Comparison of ENCODE assay signal across 1 cellular context in genomic region chr20:36605309-36606170, GRCh38.
TF ChIP-seq lines count a peak whose summit lies in the region.

A gene with protein sequence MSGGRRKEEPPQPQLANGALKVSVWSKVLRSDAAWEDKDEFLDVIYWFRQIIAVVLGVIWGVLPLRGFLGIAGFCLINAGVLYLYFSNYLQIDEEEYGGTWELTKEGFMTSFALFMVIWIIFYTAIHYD (plus strand): TSS chr20:36605779. CDS start chr20:36605952, 173 bp downstream.

TF ChIP-seq in K562, 482 proteins besides CTCF, POLR2A, EP300 and RAD21 (continued from another document and continues in another):
- TF ChIP-seq ARID3B (CRISPR knock-in tag; IDR thresholded peaks at IDR 0.05; ENCODE audit: borderline replicate concordance) (no peak), CHAMP1 (IDR thresholded peaks at IDR 0.05) (no peak), HEY1 (CRISPR knock-in tag; IDR thresholded peaks at IDR 0.05; ENCODE audit: borderline replicate concordance) (no peak), POLR3G (IDR thresholded peaks at IDR 0.05; ENCODE audit: extremely low read depth, insufficient read length, insufficient replicate concordance) (no peak), RFX5 (IDR thresholded peaks at IDR 0.05; ENCODE audit: low read depth, low read length) (peak; percentile 50; the same call in 1 of the 2 replicates), ZNF354B (CRISPR knock-in tag; IDR thresholded peaks at IDR 0.05) (no peak), ZNF347 (CRISPR knock-in tag; IDR thresholded peaks at IDR 0.05; ENCODE audit: low read depth) (no peak), CTBP1 (IDR thresholded peaks at IDR 0.05; ENCODE audit: borderline replicate concordance) (peak; percentile 84), HDAC8 (tag; IDR thresholded peaks at IDR 0.05) (0 out of 2 replicates have a peak, but pooled peaks have one; percentile 24), ERF (CRISPR knock-in tag; IDR thresholded peaks at IDR 0.05) (no peak), PRPF4 (IDR thresholded peaks at IDR 0.05; ENCODE audit: insufficient read depth, low read depth, low read length, poor library complexity, severe bottlenecking) (no peak), HINFP (tag; conservative IDR thresholded peaks at IDR 0.05; ENCODE audit: low read depth) (no peak), SP2 (IDR thresholded peaks at IDR 0.05; ENCODE audit: extremely low read depth, low read depth, low read length, poor library complexity, severe bottlenecking) (no peak), ZNF12 (CRISPR knock-in tag; IDR thresholded peaks at IDR 0.05) (0 out of 2 replicates have a peak, but pooled peaks have one; percentile 16), E2F4 (CRISPR knock-in tag; IDR thresholded peaks at IDR 0.05; ENCODE audit: low read depth) (0 out of 2 replicates have a peak, but pooled peaks have one; percentile 49), TARDBP (IDR thresholded peaks at IDR 0.05) (no peak), KLF1 (tag; IDR thresholded peaks at IDR 0.05) (no peak), MYBL2 (IDR thresholded peaks at IDR 0.05; ENCODE audit: low read depth) (no peak), MYBL2 (CRISPR knock-in tag; IDR thresholded peaks at IDR 0.05; ENCODE audit: borderline replicate concordance) (no peak), NRF1 (conservative IDR thresholded peaks at IDR 0.05 in 1 of 2, IDR thresholded peaks at IDR 0.05 in 1 of 2) (peak; percentile 93 to 95), GTF2F1 (IDR thresholded peaks at IDR 0.05; ENCODE audit: low read depth, low read length) (peak; percentile 85; the same call in 1 of the 2 replicates), ZC3H8 (IDR thresholded peaks at IDR 0.05) (no peak), ADNP (tag; IDR thresholded peaks at IDR 0.05) (no peak), PML (IDR thresholded peaks at IDR 0.05; ENCODE audit: low read length) (0 out of 2 replicates have a peak, but pooled peaks have one; percentile 10), RBM34 (IDR thresholded peaks at IDR 0.05; ENCODE audit: borderline replicate concordance, insufficient read depth, low read length) (no peak; the same call in 1 of the 2 replicates), GATAD2A (IDR thresholded peaks at IDR 0.05) (no peak), SMC3 (conservative IDR thresholded peaks at IDR 0.05; ENCODE audit: insufficient read depth, low read depth, low read length) (peak; percentile 68), ZNF324 (CRISPR knock-in tag; IDR thresholded peaks at IDR 0.05) (no peak), FUS (optimal IDR thresholded peaks at IDR 0.05; ENCODE audit: low read depth, low read length) (no peak), MECOM (CRISPR knock-in tag; IDR thresholded peaks at IDR 0.05) (no peak), SNRNP70 (optimal IDR thresholded peaks at IDR 0.05; ENCODE audit: low read depth, low read length) (no peak), CC2D1A (IDR thresholded peaks at IDR 0.05) (no peak)
- TF ChIP-seq, protein P1, sequence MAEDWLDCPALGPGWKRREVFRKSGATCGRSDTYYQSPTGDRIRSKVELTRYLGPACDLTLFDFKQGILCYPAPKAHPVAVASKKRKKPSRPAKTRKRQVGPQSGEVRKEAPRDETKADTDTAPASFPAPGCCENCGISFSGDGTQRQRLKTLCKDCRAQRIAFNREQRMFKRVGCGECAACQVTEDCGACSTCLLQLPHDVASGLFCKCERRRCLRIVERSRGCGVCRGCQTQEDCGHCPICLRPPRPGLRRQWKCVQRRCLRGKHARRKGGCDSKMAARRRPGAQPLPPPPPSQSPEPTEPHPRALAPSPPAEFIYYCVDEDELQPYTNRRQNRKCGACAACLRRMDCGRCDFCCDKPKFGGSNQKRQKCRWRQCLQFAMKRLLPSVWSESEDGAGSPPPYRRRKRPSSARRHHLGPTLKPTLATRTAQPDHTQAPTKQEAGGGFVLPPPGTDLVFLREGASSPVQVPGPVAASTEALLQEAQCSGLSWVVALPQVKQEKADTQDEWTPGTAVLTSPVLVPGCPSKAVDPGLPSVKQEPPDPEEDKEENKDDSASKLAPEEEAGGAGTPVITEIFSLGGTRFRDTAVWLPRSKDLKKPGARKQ (CRISPR knock-in tag; IDR thresholded peaks at IDR 0.05) = no peak
- TF ChIP-seq, protein P2, sequence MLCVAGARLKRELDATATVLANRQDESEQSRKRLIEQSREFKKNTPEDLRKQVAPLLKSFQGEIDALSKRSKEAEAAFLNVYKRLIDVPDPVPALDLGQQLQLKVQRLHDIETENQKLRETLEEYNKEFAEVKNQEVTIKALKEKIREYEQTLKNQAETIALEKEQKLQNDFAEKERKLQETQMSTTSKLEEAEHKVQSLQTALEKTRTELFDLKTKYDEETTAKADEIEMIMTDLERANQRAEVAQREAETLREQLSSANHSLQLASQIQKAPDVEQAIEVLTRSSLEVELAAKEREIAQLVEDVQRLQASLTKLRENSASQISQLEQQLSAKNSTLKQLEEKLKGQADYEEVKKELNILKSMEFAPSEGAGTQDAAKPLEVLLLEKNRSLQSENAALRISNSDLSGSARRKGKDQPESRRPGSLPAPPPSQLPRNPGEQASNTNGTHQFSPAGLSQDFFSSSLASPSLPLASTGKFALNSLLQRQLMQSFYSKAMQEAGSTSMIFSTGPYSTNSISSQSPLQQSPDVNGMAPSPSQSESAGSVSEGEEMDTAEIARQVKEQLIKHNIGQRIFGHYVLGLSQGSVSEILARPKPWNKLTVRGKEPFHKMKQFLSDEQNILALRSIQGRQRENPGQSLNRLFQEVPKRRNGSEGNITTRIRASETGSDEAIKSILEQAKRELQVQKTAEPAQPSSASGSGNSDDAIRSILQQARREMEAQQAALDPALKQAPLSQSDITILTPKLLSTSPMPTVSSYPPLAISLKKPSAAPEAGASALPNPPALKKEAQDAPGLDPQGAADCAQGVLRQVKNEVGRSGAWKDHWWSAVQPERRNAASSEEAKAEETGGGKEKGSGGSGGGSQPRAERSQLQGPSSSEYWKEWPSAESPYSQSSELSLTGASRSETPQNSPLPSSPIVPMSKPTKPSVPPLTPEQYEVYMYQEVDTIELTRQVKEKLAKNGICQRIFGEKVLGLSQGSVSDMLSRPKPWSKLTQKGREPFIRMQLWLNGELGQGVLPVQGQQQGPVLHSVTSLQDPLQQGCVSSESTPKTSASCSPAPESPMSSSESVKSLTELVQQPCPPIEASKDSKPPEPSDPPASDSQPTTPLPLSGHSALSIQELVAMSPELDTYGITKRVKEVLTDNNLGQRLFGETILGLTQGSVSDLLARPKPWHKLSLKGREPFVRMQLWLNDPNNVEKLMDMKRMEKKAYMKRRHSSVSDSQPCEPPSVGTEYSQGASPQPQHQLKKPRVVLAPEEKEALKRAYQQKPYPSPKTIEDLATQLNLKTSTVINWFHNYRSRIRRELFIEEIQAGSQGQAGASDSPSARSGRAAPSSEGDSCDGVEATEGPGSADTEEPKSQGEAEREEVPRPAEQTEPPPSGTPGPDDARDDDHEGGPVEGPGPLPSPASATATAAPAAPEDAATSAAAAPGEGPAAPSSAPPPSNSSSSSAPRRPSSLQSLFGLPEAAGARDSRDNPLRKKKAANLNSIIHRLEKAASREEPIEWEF (CRISPR knock-in tag; IDR thresholded peaks at IDR 0.05) = 0 out of 2 replicates have a peak, but pooled peaks have one; percentile 12
- TF ChIP-seq, protein P3, sequence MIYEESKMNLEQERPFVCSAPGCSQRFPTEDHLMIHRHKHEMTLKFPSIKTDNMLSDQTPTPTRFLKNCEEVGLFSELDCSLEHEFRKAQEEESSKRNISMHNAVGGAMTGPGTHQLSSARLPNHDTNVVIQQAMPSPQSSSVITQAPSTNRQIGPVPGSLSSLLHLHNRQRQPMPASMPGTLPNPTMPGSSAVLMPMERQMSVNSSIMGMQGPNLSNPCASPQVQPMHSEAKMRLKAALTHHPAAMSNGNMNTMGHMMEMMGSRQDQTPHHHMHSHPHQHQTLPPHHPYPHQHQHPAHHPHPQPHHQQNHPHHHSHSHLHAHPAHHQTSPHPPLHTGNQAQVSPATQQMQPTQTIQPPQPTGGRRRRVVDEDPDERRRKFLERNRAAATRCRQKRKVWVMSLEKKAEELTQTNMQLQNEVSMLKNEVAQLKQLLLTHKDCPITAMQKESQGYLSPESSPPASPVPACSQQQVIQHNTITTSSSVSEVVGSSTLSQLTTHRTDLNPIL (CRISPR knock-in tag; IDR thresholded peaks at IDR 0.05) = no peak
- TF ChIP-seq, protein P4, sequence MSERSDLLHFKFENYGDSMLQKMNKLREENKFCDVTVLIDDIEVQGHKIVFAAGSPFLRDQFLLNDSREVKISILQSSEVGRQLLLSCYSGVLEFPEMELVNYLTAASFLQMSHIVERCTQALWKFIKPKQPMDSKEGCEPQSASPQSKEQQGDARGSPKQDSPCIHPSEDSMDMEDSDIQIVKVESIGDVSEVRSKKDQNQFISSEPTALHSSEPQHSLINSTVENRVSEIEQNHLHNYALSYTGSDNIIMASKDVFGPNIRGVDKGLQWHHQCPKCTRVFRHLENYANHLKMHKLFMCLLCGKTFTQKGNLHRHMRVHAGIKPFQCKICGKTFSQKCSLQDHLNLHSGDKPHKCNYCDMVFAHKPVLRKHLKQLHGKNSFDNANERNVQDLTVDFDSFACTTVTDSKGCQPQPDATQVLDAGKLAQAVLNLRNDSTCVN (CRISPR knock-in tag; IDR thresholded peaks at IDR 0.05) = no peak
- TF ChIP-seq, protein P5, sequence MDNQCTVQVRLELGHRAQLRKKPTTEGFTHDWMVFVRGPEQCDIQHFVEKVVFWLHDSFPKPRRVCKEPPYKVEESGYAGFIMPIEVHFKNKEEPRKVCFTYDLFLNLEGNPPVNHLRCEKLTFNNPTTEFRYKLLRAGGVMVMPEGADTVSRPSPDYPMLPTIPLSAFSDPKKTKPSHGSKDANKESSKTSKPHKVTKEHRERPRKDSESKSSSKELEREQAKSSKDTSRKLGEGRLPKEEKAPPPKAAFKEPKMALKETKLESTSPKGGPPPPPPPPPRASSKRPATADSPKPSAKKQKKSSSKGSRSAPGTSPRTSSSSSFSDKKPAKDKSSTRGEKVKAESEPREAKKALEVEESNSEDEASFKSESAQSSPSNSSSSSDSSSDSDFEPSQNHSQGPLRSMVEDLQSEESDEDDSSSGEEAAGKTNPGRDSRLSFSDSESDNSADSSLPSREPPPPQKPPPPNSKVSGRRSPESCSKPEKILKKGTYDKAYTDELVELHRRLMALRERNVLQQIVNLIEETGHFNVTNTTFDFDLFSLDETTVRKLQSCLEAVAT (IDR thresholded peaks at IDR 0.05) = no peak; a peak in 1 of 4 replicates
